12 cellular contexts compared by ENCODE assay signal in genomic region chr17:82932146-82933005, GRCh38.
DNase-seq lines count a peak whose midpoint lies in the region; FAIRE-seq and TF ChIP-seq lines count a peak whose summit lies in the region.
"Had no signal": no experiment of that assay in that cellular context is flagged by ENCODE, and none has a peak within 500 bp of the region (broad histone marks: within the 10 kb centered on the region; RNA-seq: fewer than 3 reads in every experiment).

No MANE protein-coding gene starts in this region.

- no peaks in the 10 kb centered on the region for H3K9me3 ChIP-seq in MG63
- H3K9me3 ChIP-seq: transverse colon had no signal

- FAIRE-seq in H54 (lab: Jason Lieb, UNC): no peak
- FAIRE-seq: H1 had no signal

- TF ChIP-seq CTCF in choroid plexus epithelial cell (conservative IDR thresholded peaks at IDR 0.05; ENCODE audit: low read depth, low read length): no peak

- H3K27me3 ChIP-seq in MG63: no peaks in the 10 kb centered on the region
- H3K27me3 ChIP-seq: transverse colon had no signal

- H3K36me3 ChIP-seq in MG63: peaks cover 21% of the 10 kb centered on the region

- TF ChIP-seq POLR2A in H54 (IDR thresholded peaks at IDR 0.05; ENCODE audit: low read depth, low read length): 0 out of 2 replicates have a peak, but pooled peaks have one; percentile 2

- peak; percentile 21 for DNase-seq in A172 (ENCODE audit: low spot score)
- DNase-seq in H54 (ENCODE audit: insufficient read length, low spot score): no peak
- peak; percentile 76 for DNase-seq in choroid plexus epithelial cell (ENCODE audit: low read depth)
- peak; percentile 27 for DNase-seq in non-pigmented ciliary epithelial cell (ENCODE audit: low read depth)
- no peak for DNase-seq in pons (ENCODE audit: low spot score)
- DNase-seq in OCI-M1 (lab: John Stamatoyannopoulos, UW): no peak
- DNase-seq in MG63: no peak
- DNase-seq in kidney glomerular epithelial cell (lab: John Stamatoyannopoulos, UW): no peak
- DNase-seq: NCI-H1930, T-helper 2 cell had no signal

- H3K4me3 ChIP-seq in choroid plexus epithelial cell (ENCODE audit: low read depth, low read length): no peak overlapping the region
- H3K4me3 ChIP-seq in MG63: no peak overlapping the region
- H3K4me3 ChIP-seq: transverse colon had no signal

Comparison
In these comparisons a context has a peak if more than half of its experiments do, and no peak if none do; other contexts are left out.
1. DNase-seq: peak in A172 (single experiment), choroid plexus epithelial cell (single experiment) and non-pigmented ciliary epithelial cell (single experiment); none in H54 (single experiment), pons (single experiment), OCI-M1 (single experiment), MG63 (single experiment) and kidney glomerular epithelial cell (single experiment).